ENCODE assay signal across 32 cellular contexts in genomic region chr6:35942355-35942754, GRCh38.
"Had no signal": no experiment of that assay in that cellular context is flagged by ENCODE, and none has a peak within 500 bp of the region (broad histone marks: within the 10 kb centered on the region; RNA-seq: fewer than 3 reads in every experiment).

No MANE protein-coding gene starts in this region.

- H3K9me3 ChIP-seq: ascending aorta, breast epithelium, esophagus muscularis mucosa, gastrocnemius medialis, heart left ventricle had no signal

- H3K27me3 ChIP-seq: ascending aorta, breast epithelium, cardiac muscle cell, dorsolateral prefrontal cortex, esophagus muscularis mucosa, gastrocnemius medialis, heart left ventricle had no signal

- H3K27ac Mint-ChIP-seq: activated CD4-positive, alpha-beta memory T cell treated with anti-CD3 and anti-CD28 coated beads, Interleukin-2, amount 10 ng/mL, durations not matched to agents 7 days and 5 days; activated CD4-positive, alpha-beta T cell treated with anti-CD3 and anti-CD28 coated beads, Interleukin-2, amount 10 ng/mL, durations not matched to agents 7 days and 5 days; activated naive CD4-positive, alpha-beta T cell treated with anti-CD3 and anti-CD28 coated beads, Interleukin-2, amount 10 ng/mL, durations not matched to agents 7 days and 5 days; activated naive CD4-positive, alpha-beta T cell treated with anti-CD3 and anti-CD28 coated beads, Interleukin-2, amount 50 U/mL, for 72 hours; activated naive CD8-positive, alpha-beta T cell treated with anti-CD3 and anti-CD28 coated beads, Interleukin-2, amount 10 ng/mL, durations not matched to agents 7 days and 5 days; activated T-cell treated with anti-CD3 and anti-CD28 coated beads, Interleukin-2, amount 50 U/mL, for 24 hours; activated T-cell treated with anti-CD3 and anti-CD28 coated beads, Interleukin-2, amount 50 U/mL, for 72 hours; brain; dendritic cell treated with granulocyte-macrophage colony-stimulating factor and Interleukin-4, amounts not matched to agents 40 ng/mL and 50 ng/mL, for 4 days; endodermal cell; WTC11 had no signal

- H3K9me3 Mint-ChIP-seq: activated CD4-positive, alpha-beta memory T cell treated with anti-CD3 and anti-CD28 coated beads, Interleukin-2, amount 10 ng/mL, durations not matched to agents 7 days and 5 days; central memory CD8-positive, alpha-beta T cell had no signal

- H3K4me3 ChIP-seq: ascending aorta, breast epithelium, cardiac muscle cell, coronary artery, dorsolateral prefrontal cortex, esophagus muscularis mucosa, gastrocnemius medialis, heart left ventricle had no signal

- H3K4me3 Mint-ChIP-seq: activated CD4-positive, alpha-beta memory T cell treated with anti-CD3 and anti-CD28 coated beads, Interleukin-2, amount 10 ng/mL, durations not matched to agents 7 days and 5 days; activated CD4-positive, alpha-beta T cell treated with anti-CD3 and anti-CD28 coated beads, Interleukin-2, amount 10 ng/mL, durations not matched to agents 7 days and 5 days; activated naive CD4-positive, alpha-beta T cell treated with anti-CD3 and anti-CD28 coated beads, Interleukin-2, amount 10 ng/mL, durations not matched to agents 7 days and 5 days; activated naive CD8-positive, alpha-beta T cell treated with anti-CD3 and anti-CD28 coated beads, Interleukin-2, amount 10 ng/mL, durations not matched to agents 7 days and 5 days; activated T-cell treated with anti-CD3 and anti-CD28 coated beads, Interleukin-2, amount 50 U/mL, for 24 hours; activated T-cell treated with anti-CD3 and anti-CD28 coated beads, Interleukin-2, amount 50 U/mL, for 72 hours; brain; central memory CD8-positive, alpha-beta T cell; dendritic cell treated with granulocyte-macrophage colony-stimulating factor and Interleukin-4, amounts not matched to agents 40 ng/mL and 50 ng/mL, for 4 days; endodermal cell; WTC11 had no signal

- H3K27me3 Mint-ChIP-seq: activated T-cell treated with anti-CD3 and anti-CD28 coated beads, Interleukin-2, amount 50 U/mL, for 24 hours; brain; dendritic cell treated with granulocyte-macrophage colony-stimulating factor and Interleukin-4, amounts not matched to agents 40 ng/mL and 50 ng/mL, for 4 days had no signal

- H3K36me3 Mint-ChIP-seq: activated naive CD4-positive, alpha-beta T cell treated with anti-CD3 and anti-CD28 coated beads, Interleukin-2, amount 10 ng/mL, durations not matched to agents 7 days and 5 days; activated naive CD4-positive, alpha-beta T cell treated with anti-CD3 and anti-CD28 coated beads, Interleukin-2, amount 50 U/mL, for 72 hours; activated naive CD8-positive, alpha-beta T cell treated with anti-CD3 and anti-CD28 coated beads, Interleukin-2, amount 10 ng/mL, durations not matched to agents 7 days and 5 days; brain had no signal

- H3K4me1 Mint-ChIP-seq: activated CD4-positive, alpha-beta memory T cell treated with anti-CD3 and anti-CD28 coated beads, Interleukin-2, amount 10 ng/mL, durations not matched to agents 7 days and 5 days; activated CD4-positive, alpha-beta T cell treated with anti-CD3 and anti-CD28 coated beads, Interleukin-2, amount 10 ng/mL, durations not matched to agents 7 days and 5 days; activated naive CD4-positive, alpha-beta T cell treated with anti-CD3 and anti-CD28 coated beads, Interleukin-2, amount 10 ng/mL, durations not matched to agents 7 days and 5 days; activated naive CD8-positive, alpha-beta T cell treated with anti-CD3 and anti-CD28 coated beads, Interleukin-2, amount 10 ng/mL, durations not matched to agents 7 days and 5 days; brain; central memory CD8-positive, alpha-beta T cell; endodermal cell had no signal

- ATAC-seq: activated naive CD4-positive, alpha-beta T cell treated with anti-CD3 and anti-CD28 coated beads, Interleukin-2, amount 50 U/mL, for 72 hours; activated T-cell treated with anti-CD3 and anti-CD28 coated beads, Interleukin-2, amount 50 U/mL, for 72 hours; foreskin keratinocyte; gastrocnemius medialis; heart left ventricle; WTC11 had no signal

- H3K36me3 ChIP-seq: ascending aorta, breast epithelium, cardiac muscle cell, esophagus muscularis mucosa, gastrocnemius medialis, heart left ventricle had no signal

- H3K27ac ChIP-seq: ascending aorta, breast epithelium, cardiac muscle cell, coronary artery, dorsolateral prefrontal cortex, esophagus muscularis mucosa, foreskin keratinocyte, gastrocnemius medialis, heart left ventricle had no signal

- DNase-seq: activated CD4-positive, alpha-beta memory T cell treated with anti-CD3 and anti-CD28 coated beads, Interleukin-2, amount 10 ng/mL, durations not matched to agents 7 days and 5 days; activated CD4-positive, alpha-beta T cell treated with anti-CD3 and anti-CD28 coated beads for 1 hour; activated CD4-positive, alpha-beta T cell treated with anti-CD3 and anti-CD28 coated beads for 4 hours; activated CD4-positive, alpha-beta T cell treated with anti-CD3 and anti-CD28 coated beads, Interleukin-2, amount 10 ng/mL, durations not matched to agents 7 days and 5 days; activated CD4-positive, alpha-beta T cell treated with anti-CD3 and anti-CD28 coated beads, Interleukin-2, amount 50 U/mL, for 4 hours; activated CD8-positive, alpha-beta memory T cell treated with anti-CD3 and anti-CD28 coated beads, Interleukin-2, amount 50 U/mL, for 48 hours; activated gamma-delta T cell; activated naive CD4-positive, alpha-beta T cell; activated naive CD4-positive, alpha-beta T cell treated with anti-CD3 and anti-CD28 coated beads, Interleukin-2, amount 10 ng/mL, durations not matched to agents 7 days and 5 days; activated naive CD8-positive, alpha-beta T cell treated with anti-CD3 and anti-CD28 coated beads, Interleukin-2, amount 10 ng/mL, durations not matched to agents 7 days and 5 days; activated T-cell treated with anti-CD3 and anti-CD28 coated beads for 4 hours; activated T-cell treated with anti-CD3 and anti-CD28 coated beads, Interleukin-2, amount 50 U/mL, for 24 hours; activated T-cell treated with anti-CD3 and anti-CD28 coated beads, Interleukin-2, amount 50 U/mL, for 72 hours; dorsolateral prefrontal cortex; effector memory CD4-positive, alpha-beta T cell; endodermal cell; erythroblast; foreskin keratinocyte; gastrocnemius medialis; glutamatergic neuron; heart left ventricle; T-helper 2 cell had no signal

- H3K4me1 ChIP-seq: ascending aorta, breast epithelium, esophagus muscularis mucosa, foreskin keratinocyte, gastrocnemius medialis, heart left ventricle had no signal
